ENCODE assay signal across 8 cellular contexts in genomic region chr1:200028586-200029034, GRCh38. TPM values are rescaled to one million over a fixed set of nuclear protein-coding genes. Genes with fewer than 3 reads are reported as not detected.
A peak's percentile ranks its signal among the peaks of the same experiment; 100 is the strongest.
DNase-seq lines count a peak whose midpoint lies in the region; ATAC-seq, FAIRE-seq and TF ChIP-seq lines count a peak whose summit lies in the region.

No MANE protein-coding gene starts in this region.

- peaks cover 4% of the 10 kb centered on the region for H3K4me1 Mint-ChIP-seq in activated T-cell treated with anti-CD3 and anti-CD28 coated beads, Interleukin-2, amount 50 U/mL, for 24 hours (ENCODE audit: low read depth)
- no peaks in the 10 kb centered on the region for H3K4me1 Mint-ChIP-seq in activated T-helper 1 cell treated with anti-CD3 and anti-CD28 coated beads, Interleukin-12 subunit alpha, Interleukin-12 subunit beta, Interleukin-2, Interleukin-4 antibody, amounts not matched to agents 30 ng/mL and 10 ng/mL and 1 ng/mL, durations not matched to agents 14 hours and 24 hours and 36 hours (ENCODE audit: low read depth)

- H3K4me3 ChIP-seq in kidney (ENCODE audit: low read length in 2 of 2) (peak overlapping the region; percentile 58 to 72), thymus (ENCODE audit: low read length) (peak overlapping the region; percentile 53)

- no peak overlapping the region for H3K9ac ChIP-seq in kidney (ENCODE audit: low read length in 2 of 2)

- peaks cover 0 to 3% of the 10 kb centered on the region in 2 donors for H3K4me1 ChIP-seq in kidney (ENCODE audit: control insufficient read depth in 1 of 2, insufficient read depth in 1 of 2, low read depth in 1 of 2, low read length in 2 of 2)
- no peaks in the 10 kb centered on the region for H3K4me1 ChIP-seq in thymus (ENCODE audit: control insufficient read depth, insufficient read depth, low read length)

- no peak for FAIRE-seq in kidney (lab: Jason Lieb, UNC)

- H3K27ac ChIP-seq in kidney (ENCODE audit: low read depth in 2 of 2, low read length in 2 of 2) = no peak overlapping the region
- no peak overlapping the region for H3K27ac ChIP-seq in thymus (ENCODE audit: low read depth)

- DNase-seq in activated T-cell treated with anti-CD3 and anti-CD28 coated beads, Interleukin-2, amount 50 U/mL, for 24 hours = no peak
- no peak for DNase-seq in activated T-cell treated with anti-CD3 and anti-CD28 coated beads, Interleukin-2, amount 50 U/mL, for 1 hour
- DNase-seq in activated T-helper 1 cell treated with anti-CD3 and anti-CD28 coated beads, Interleukin-12 subunit alpha, Interleukin-12 subunit beta, Interleukin-2, Interleukin-4 antibody, amounts not matched to agents 30 ng/mL and 10 ng/mL and 1 ng/mL, durations not matched to agents 14 hours and 24 hours and 36 hours (ENCODE audit: low spot score) = no peak
- DNase-seq in kidney (no peak), superior temporal gyrus (ENCODE audit: extremely low spot score) (no peak)

- H3K27ac Mint-ChIP-seq in activated T-cell treated with anti-CD3 and anti-CD28 coated beads, Interleukin-2, amount 50 U/mL, for 24 hours = no peak overlapping the region
- H3K27ac Mint-ChIP-seq in activated T-helper 1 cell treated with anti-CD3 and anti-CD28 coated beads, Interleukin-12 subunit alpha, Interleukin-12 subunit beta, Interleukin-2, Interleukin-4 antibody, amounts not matched to agents 30 ng/mL and 10 ng/mL and 1 ng/mL, durations not matched to agents 14 hours and 24 hours and 36 hours = peak overlapping the region; percentile 40

- H3K27me3 Mint-ChIP-seq in activated T-cell treated with anti-CD3 and anti-CD28 coated beads, Interleukin-2, amount 50 U/mL, for 24 hours = peaks cover 66% of the 10 kb centered on the region
- peaks cover 65% of the 10 kb centered on the region for H3K27me3 Mint-ChIP-seq in activated T-helper 1 cell treated with anti-CD3 and anti-CD28 coated beads, Interleukin-12 subunit alpha, Interleukin-12 subunit beta, Interleukin-2, Interleukin-4 antibody, amounts not matched to agents 30 ng/mL and 10 ng/mL and 1 ng/mL, durations not matched to agents 14 hours and 24 hours and 36 hours (ENCODE audit: insufficient read depth)

- WGBS in thymus = 19% methylated on average over 2 of the region's 2 CpGs

- H3K36me3 Mint-ChIP-seq in activated T-cell treated with anti-CD3 and anti-CD28 coated beads, Interleukin-2, amount 50 U/mL, for 24 hours (ENCODE audit: low read depth) = no peaks in the 10 kb centered on the region
- peaks cover 2% of the 10 kb centered on the region for H3K36me3 Mint-ChIP-seq in activated T-helper 1 cell treated with anti-CD3 and anti-CD28 coated beads, Interleukin-12 subunit alpha, Interleukin-12 subunit beta, Interleukin-2, Interleukin-4 antibody, amounts not matched to agents 30 ng/mL and 10 ng/mL and 1 ng/mL, durations not matched to agents 14 hours and 24 hours and 36 hours (ENCODE audit: low read depth)

- H3K4me3 Mint-ChIP-seq in activated T-cell treated with anti-CD3 and anti-CD28 coated beads, Interleukin-2, amount 50 U/mL, for 24 hours = peak overlapping the region; percentile 64
- H3K4me3 Mint-ChIP-seq in activated T-helper 1 cell treated with anti-CD3 and anti-CD28 coated beads, Interleukin-12 subunit alpha, Interleukin-12 subunit beta, Interleukin-2, Interleukin-4 antibody, amounts not matched to agents 30 ng/mL and 10 ng/mL and 1 ng/mL, durations not matched to agents 14 hours and 24 hours and 36 hours = peak overlapping the region; percentile 66

- ATAC-seq in GM21737 (IDR thresholded peaks at IDR 0.05; ENCODE audit: unreplicated experiment) = no peak
- no peak for ATAC-seq in HG03025 (IDR thresholded peaks at IDR 0.05; ENCODE audit: low FRiP score, unreplicated experiment)

- intact Hi-C loops in activated T-helper 1 cell treated with anti-CD3 and anti-CD28 coated beads, Interleukin-12 subunit alpha, Interleukin-12 subunit beta, Interleukin-2, Interleukin-4 antibody, amounts not matched to agents 30 ng/mL and 10 ng/mL and 1 ng/mL, durations not matched to agents 14 hours and 24 hours and 36 hours (cut with micrococcal nuclease) = no loop called here
- intact Hi-C loops in kidney (cut with DNase I) = no loop called here

- H3K9me3 ChIP-seq in kidney (ENCODE audit: control insufficient read depth in 1 of 2, low read length in 2 of 2) = no peaks in the 10 kb centered on the region
- H3K9me3 ChIP-seq in thymus (ENCODE audit: control insufficient read depth) = no peaks in the 10 kb centered on the region

- H3K27me3 ChIP-seq in thymus (ENCODE audit: control insufficient read depth, insufficient read depth) = peaks cover 36% of the 10 kb centered on the region

- TF ChIP-seq CTCF in kidney (IDR thresholded peaks at IDR 0.05; ENCODE audit: borderline replicate concordance, extremely low read depth, insufficient read depth) = no peak

- H3K36me3 ChIP-seq in kidney (ENCODE audit: control insufficient read depth in 1 of 2, insufficient read depth in 2 of 2, low read length in 2 of 2) (no peaks in the 10 kb centered on the region), thymus (ENCODE audit: control insufficient read depth, insufficient read depth) (no peaks in the 10 kb centered on the region)

- H3K9me3 Mint-ChIP-seq in activated T-cell treated with anti-CD3 and anti-CD28 coated beads, Interleukin-2, amount 50 U/mL, for 24 hours = no peaks in the 10 kb centered on the region
- no peaks in the 10 kb centered on the region for H3K9me3 Mint-ChIP-seq in activated T-helper 1 cell treated with anti-CD3 and anti-CD28 coated beads, Interleukin-12 subunit alpha, Interleukin-12 subunit beta, Interleukin-2, Interleukin-4 antibody, amounts not matched to agents 30 ng/mL and 10 ng/mL and 1 ng/mL, durations not matched to agents 14 hours and 24 hours and 36 hours

RNA-seq across cellular contexts. Expression of gene NR5A2, which starts 1.1 kb away (rescaled TPM):
- total RNA-seq in activated T-helper 1 cell treated with anti-CD3 and anti-CD28 coated beads, Interleukin-12 subunit alpha, Interleukin-12 subunit beta, Interleukin-2, Interleukin-4 antibody, amounts not matched to agents 30 ng/mL and 10 ng/mL and 1 ng/mL, durations not matched to agents 14 hours and 24 hours and 36 hours = 0.13 TPM in 1 of 2 replicates, not detected in the other
- 6.3 TPM for total RNA-seq in kidney
- polyA plus RNA-seq in kidney (ENCODE audit: insufficient read depth, low read depth, low replicate concordance) (0.13 TPM), thymus (0.94 TPM)
